Comparison of ENCODE assay signal across 27 cellular contexts in genomic region chr1:9190234-9190633, GRCh38.
"Had no signal": no experiment of that assay in that cellular context is flagged by ENCODE, and none has a peak within 500 bp of the region (broad histone marks: within the 10 kb centered on the region; RNA-seq: fewer than 3 reads in every experiment).

No MANE protein-coding gene starts in this region.

- H3K36me3 ChIP-seq: neural progenitor cell, ovary, sigmoid colon, stomach, tibial artery, transverse colon, upper lobe of right lung, uterus had no signal

- H3K27ac ChIP-seq: neural progenitor cell, ovary, parathyroid adenoma, psoas muscle, sigmoid colon, stomach, tibial artery, transverse colon, upper lobe of right lung, uterus had no signal

- H3K36me3 Mint-ChIP-seq: naive B cell; natural killer cell treated with Interleukin-12 subunit alpha and Interleukin-12 subunit beta and Interleukin-15 and Interleukin-18, amount 100 ng/mL, for 72 hours; neural progenitor cell; stimulated activated naive B cell treated with anti-CD40 and anti-IgM and Interleukin-4, amounts not matched to agents 10 μg/mL and 1 μg/mL and 100 μg/mL, for 72 hours had no signal

- H3K4me2 ChIP-seq: neural progenitor cell had no signal

- H3K9me3 Mint-ChIP-seq: naive B cell; naive thymus-derived CD8-positive, alpha-beta T cell; natural killer cell treated with Interleukin-12 subunit alpha and Interleukin-12 subunit beta and Interleukin-15 and Interleukin-18, amount 100 ng/mL, for 72 hours; stimulated activated effector memory CD8-positive, alpha-beta T cell treated with anti-CD3 and anti-CD28 coated beads, Interleukin-12 subunit alpha, Interleukin-12 subunit beta, amount 100 ng/mL, for 72 hours; stimulated activated naive B cell treated with anti-CD40 and anti-IgM and Interleukin-4, amounts not matched to agents 10 μg/mL and 1 μg/mL and 100 μg/mL, for 72 hours; stimulated activated naive CD8-positive, alpha-beta T cell treated with anti-CD3 and anti-CD28 coated beads, Interleukin-15, Interleukin-2, amounts not matched to agents 100 ng/mL and 50 ng/mL, for 24 hours had no signal

- ATAC-seq: naive thymus-derived CD8-positive, alpha-beta T cell; natural killer cell treated with Interleukin-12 subunit alpha and Interleukin-12 subunit beta and Interleukin-15 and Interleukin-18, amount 100 ng/mL, for 72 hours; psoas muscle; right cardiac atrium; stimulated activated effector memory CD8-positive, alpha-beta T cell treated with anti-CD3 and anti-CD28 coated beads, Interleukin-12 subunit alpha, Interleukin-12 subunit beta, amount 100 ng/mL, for 72 hours; stimulated activated naive B cell treated with anti-CD40 and anti-IgM and Interleukin-4, amounts not matched to agents 10 μg/mL and 1 μg/mL and 100 μg/mL, for 72 hours; upper lobe of right lung had no signal

- H3K27ac Mint-ChIP-seq: natural killer cell treated with Interleukin-12 subunit alpha and Interleukin-12 subunit beta and Interleukin-15 and Interleukin-18, amount 100 ng/mL, for 72 hours; progenitor cell of endocrine pancreas; stimulated activated effector memory CD8-positive, alpha-beta T cell treated with anti-CD3 and anti-CD28 coated beads, Interleukin-12 subunit alpha, Interleukin-12 subunit beta, amount 100 ng/mL, for 72 hours; stimulated activated naive B cell treated with anti-CD40 and anti-IgM and Interleukin-4, amounts not matched to agents 10 μg/mL and 1 μg/mL and 100 μg/mL, for 72 hours; stimulated activated naive CD8-positive, alpha-beta T cell treated with anti-CD3 and anti-CD28 coated beads, Interleukin-15, Interleukin-2, amounts not matched to agents 100 ng/mL and 50 ng/mL, for 24 hours; type B pancreatic cell had no signal

- H2AFZ ChIP-seq: neural progenitor cell, parathyroid adenoma had no signal

- H3K9me3 ChIP-seq: ovary, psoas muscle, sigmoid colon, stomach, tibial artery, transverse colon, upper lobe of right lung, uterus had no signal

- H3K27me3 ChIP-seq: neural progenitor cell, ovary, sigmoid colon, stomach, tibial artery, transverse colon, upper lobe of right lung, uterus had no signal

- H3K79me2 ChIP-seq: parathyroid adenoma had no signal

- H3K4me1 Mint-ChIP-seq: naive B cell; naive thymus-derived CD8-positive, alpha-beta T cell; stimulated activated effector memory CD8-positive, alpha-beta T cell treated with anti-CD3 and anti-CD28 coated beads, Interleukin-12 subunit alpha, Interleukin-12 subunit beta, amount 100 ng/mL, for 72 hours had no signal

- DNase-seq: naive B cell; naive thymus-derived CD8-positive, alpha-beta T cell; nephron progenitor cell; occipital lobe; ovary; psoas muscle; right cardiac atrium; sigmoid colon; small intestine; stimulated activated CD4-positive, alpha-beta T cell treated with anti-CD3 and anti-CD28 coated beads, Interleukin-15, amount 100 ng/mL, for 24 hours; stimulated activated CD4-positive, alpha-beta T cell treated with anti-CD3 and anti-CD28 coated beads, Interleukin-2, amount 100 ng/mL, for 24 hours; stimulated activated CD4-positive, alpha-beta T cell treated with anti-CD3 and anti-CD28 coated beads, Interleukin-2, amount 100 ng/mL, for 48 hours; stimulated activated CD4-positive, alpha-beta T cell treated with anti-CD3 and anti-CD28 coated beads, Interleukin-4, amount 100 ng/mL, for 24 hours; stimulated activated naive B cell treated with anti-CD40 and anti-IgM and Interleukin-4, amounts not matched to agents 10 μg/mL and 1 μg/mL and 100 μg/mL, for 72 hours; stimulated activated naive CD4-positive, alpha-beta T cell treated with Interleukin-2 at 50 U/mL for 16 hours; stomach; tibial artery; transverse colon; upper lobe of right lung; uterus had no signal

- H3K9ac ChIP-seq: neural progenitor cell, parathyroid adenoma had no signal

- H3K4me3 Mint-ChIP-seq: naive thymus-derived CD8-positive, alpha-beta T cell; natural killer cell treated with Interleukin-12 subunit alpha and Interleukin-12 subunit beta and Interleukin-15 and Interleukin-18, amount 100 ng/mL, for 72 hours; nephron progenitor cell; neural progenitor cell; stimulated activated effector memory CD8-positive, alpha-beta T cell treated with anti-CD3 and anti-CD28 coated beads, Interleukin-12 subunit alpha, Interleukin-12 subunit beta, amount 100 ng/mL, for 72 hours; stimulated activated naive B cell treated with anti-CD40 and anti-IgM and Interleukin-4, amounts not matched to agents 10 μg/mL and 1 μg/mL and 100 μg/mL, for 72 hours; stimulated activated naive CD8-positive, alpha-beta T cell treated with anti-CD3 and anti-CD28 coated beads, Interleukin-15, Interleukin-2, amounts not matched to agents 100 ng/mL and 50 ng/mL, for 24 hours; type B pancreatic cell had no signal

- H3K4me1 ChIP-seq: parathyroid adenoma, psoas muscle, sigmoid colon, transverse colon, upper lobe of right lung, uterus had no signal

- H3K4me3 ChIP-seq: neural progenitor cell, ovary, psoas muscle, sigmoid colon, stomach, tibial artery, transverse colon, upper lobe of right lung, uterus had no signal
